Comparison of ENCODE assay signal across 25 cellular contexts in the genomic region with DNA sequence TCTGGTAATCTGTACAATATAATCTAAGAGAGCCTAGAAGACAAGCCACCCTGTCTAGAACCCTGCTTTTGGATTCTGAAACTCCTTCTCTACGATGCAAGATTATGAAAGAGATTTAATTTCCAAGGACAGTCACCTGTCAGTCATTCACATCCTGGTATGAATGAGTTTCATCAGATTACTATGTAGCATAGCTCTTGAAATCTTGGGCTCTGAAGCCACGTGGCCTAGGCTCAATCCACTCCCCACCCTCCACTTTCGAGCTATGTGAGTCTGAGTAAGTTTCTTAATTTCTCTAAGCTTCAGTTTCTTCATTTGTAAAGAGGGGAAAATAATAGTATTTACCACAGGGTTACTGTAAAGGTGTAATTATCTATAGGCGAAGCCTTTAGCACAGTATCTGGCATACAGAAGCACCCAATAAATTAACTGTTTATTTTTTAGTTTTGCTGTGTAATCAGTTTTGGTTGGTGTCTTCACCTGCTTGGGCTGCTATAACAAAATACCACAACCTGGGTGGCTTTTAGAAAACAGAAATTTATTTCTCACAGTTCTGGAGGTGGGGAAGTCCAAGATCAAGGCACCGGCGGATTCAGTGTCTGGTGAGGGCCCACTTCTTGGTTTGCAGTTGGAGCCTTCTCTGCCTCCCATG.
DNase-seq lines count a peak whose midpoint lies in the region; ATAC-seq and FAIRE-seq lines count a peak whose summit lies in the region.
"Had no signal": no experiment of that assay in that cellular context is flagged by ENCODE, and none has a peak within 500 bp of the region (broad histone marks: within the 10 kb centered on the region; RNA-seq: fewer than 3 reads in every experiment).

No MANE protein-coding gene starts in this region.

- peaks cover 16% of the 10 kb centered on the region for H3K36me3 Mint-ChIP-seq in activated CD4-positive, alpha-beta memory T cell treated with anti-CD3 and anti-CD28 coated beads for 36 hours
- H3K36me3 Mint-ChIP-seq in activated CD4-positive, alpha-beta memory T cell treated with anti-CD3 and anti-CD28 coated beads, Interleukin-2, amount 10 ng/mL, durations not matched to agents 7 days and 5 days (ENCODE audit: low read depth): peaks cover 3% of the 10 kb centered on the region
- H3K36me3 Mint-ChIP-seq in activated naive CD8-positive, alpha-beta T cell treated with anti-CD3 and anti-CD28 coated beads, Interleukin-2, amount 50 U/mL, for 24 hours (ENCODE audit: low read depth): peaks cover 12% of the 10 kb centered on the region
- H3K36me3 Mint-ChIP-seq: natural killer cell treated with Interleukin-12 subunit alpha and Interleukin-12 subunit beta and Interleukin-15 and Interleukin-18, amount 100 ng/mL, for 72 hours had no signal

- H3K9me3 Mint-ChIP-seq in activated CD4-positive, alpha-beta memory T cell treated with anti-CD3 and anti-CD28 coated beads for 36 hours: no peaks in the 10 kb centered on the region
- no peaks in the 10 kb centered on the region for H3K9me3 Mint-ChIP-seq in activated CD4-positive, alpha-beta memory T cell treated with anti-CD3 and anti-CD28 coated beads, Interleukin-2, amount 10 ng/mL, durations not matched to agents 7 days and 5 days
- H3K9me3 Mint-ChIP-seq in activated naive CD8-positive, alpha-beta T cell treated with anti-CD3 and anti-CD28 coated beads, Interleukin-2, amount 50 U/mL, for 24 hours: no peaks in the 10 kb centered on the region
- H3K9me3 Mint-ChIP-seq: dendritic cell treated with granulocyte-macrophage colony-stimulating factor and Interleukin-4, amounts not matched to agents 40 ng/mL and 50 ng/mL, for 4 days; natural killer cell treated with Interleukin-12 subunit alpha and Interleukin-12 subunit beta and Interleukin-15 and Interleukin-18, amount 100 ng/mL, for 72 hours had no signal

- H3K4me3 Mint-ChIP-seq in activated CD4-positive, alpha-beta memory T cell treated with anti-CD3 and anti-CD28 coated beads for 36 hours: no peak overlapping the region
- H3K4me3 Mint-ChIP-seq in activated CD4-positive, alpha-beta memory T cell treated with anti-CD3 and anti-CD28 coated beads, Interleukin-2, amount 10 ng/mL, durations not matched to agents 7 days and 5 days: no peak overlapping the region
- H3K4me3 Mint-ChIP-seq in activated naive CD8-positive, alpha-beta T cell treated with anti-CD3 and anti-CD28 coated beads, Interleukin-2, amount 50 U/mL, for 24 hours: no peak overlapping the region
- H3K4me3 Mint-ChIP-seq: B cell; dendritic cell treated with granulocyte-macrophage colony-stimulating factor and Interleukin-4, amounts not matched to agents 40 ng/mL and 50 ng/mL, for 4 days; natural killer cell treated with Interleukin-12 subunit alpha and Interleukin-12 subunit beta and Interleukin-15 and Interleukin-18, amount 100 ng/mL, for 72 hours had no signal

- peak; percentile 44 for ATAC-seq in activated naive CD8-positive, alpha-beta T cell treated with anti-CD3 and anti-CD28 coated beads, Interleukin-2, amount 50 U/mL, for 24 hours
- ATAC-seq in GM18520 (IDR thresholded peaks at IDR 0.05; ENCODE audit: unreplicated experiment): no peak
- ATAC-seq: left ventricle myocardium superior; natural killer cell treated with Interleukin-12 subunit alpha and Interleukin-12 subunit beta and Interleukin-15 and Interleukin-18, amount 100 ng/mL, for 72 hours had no signal

- intact Hi-C loops in activated CD4-positive, alpha-beta memory T cell treated with anti-CD3 and anti-CD28 coated beads for 36 hours (cut with micrococcal nuclease): loop anchor here (1.0 kb wide), 1 partner anchor 71 kb away; a partner anchor contains a TSS

- CTCF ChIA-PET in activated CD4-positive, alpha-beta memory T cell treated with anti-CD3 and anti-CD28 coated beads for 36 hours (lab: Charles Lee): interaction anchor here (1.2 to 1.4 kb wide), 2 partner anchors 34 to 71 kb away, joined by 7 to 10 read pairs; a partner anchor contains a TSS
- CTCF ChIA-PET in activated CD4-positive, alpha-beta memory T cell treated with anti-CD3 and anti-CD28 coated beads, Interleukin-2, amount 10 ng/mL, durations not matched to agents 7 days and 5 days (lab: Charles Lee): interaction anchor here (1.2 to 4.4 kb wide), 3 partner anchors 30 to 71 kb away, joined by 3 to 22 read pairs (median 7); a partner anchor contains a TSS

- peaks cover 56% of the 10 kb centered on the region for H3K4me1 Mint-ChIP-seq in activated CD4-positive, alpha-beta memory T cell treated with anti-CD3 and anti-CD28 coated beads for 36 hours (ENCODE audit: low read depth)
- H3K4me1 Mint-ChIP-seq in activated CD4-positive, alpha-beta memory T cell treated with anti-CD3 and anti-CD28 coated beads, Interleukin-2, amount 10 ng/mL, durations not matched to agents 7 days and 5 days: peaks cover 47% of the 10 kb centered on the region
- H3K4me1 Mint-ChIP-seq in activated naive CD8-positive, alpha-beta T cell treated with anti-CD3 and anti-CD28 coated beads, Interleukin-2, amount 50 U/mL, for 24 hours: peaks cover 49% of the 10 kb centered on the region

- DNase-seq in activated CD4-positive, alpha-beta memory T cell treated with anti-CD3 and anti-CD28 coated beads for 36 hours: peak; percentile 60
- DNase-seq in activated CD4-positive, alpha-beta memory T cell treated with anti-CD3 and anti-CD28 coated beads, Interleukin-2, amount 10 ng/mL, durations not matched to agents 7 days and 5 days: no peak
- peak; percentile 8 for DNase-seq in stimulated activated CD4-positive, alpha-beta T cell treated with anti-CD3 and anti-CD28 coated beads, Interleukin-4, amount 100 ng/mL, for 1 hour
- no peak for DNase-seq in stimulated activated CD4-positive, alpha-beta T cell treated with anti-CD3 and anti-CD28 coated beads, Interleukin-2, amount 100 ng/mL, for 24 hours
- no peak for DNase-seq in activated naive CD8-positive, alpha-beta T cell treated with anti-CD3 and anti-CD28 coated beads, Interleukin-2, amount 50 U/mL, for 24 hours
- DNase-seq in GM19239 (ENCODE audit: insufficient read length, low spot score): no peak
- no peak for DNase-seq in KG1 (lab: John Stamatoyannopoulos, UW)
- DNase-seq: activated CD4-positive, alpha-beta T cell treated with anti-CD3 and anti-CD28 coated beads for 1 hour; activated effector memory CD4-positive, alpha-beta T cell treated with anti-CD3 and anti-CD28 coated beads, Interleukin-2, amount 50 U/mL, for 16 hours; anterior cingulate cortex; COR-L47; left ventricle myocardium superior; midbrain; NCI-H1436 treated with DMSO at 0.1 percent for 48 hours; NCI-H510A treated with DMSO at 0.1 percent for 48 hours; retina; SJCRH30; transverse colon had no signal

- FAIRE-seq in GM19239 (lab: Jason Lieb, UNC): no peak
- FAIRE-seq: endometrium, H1, TTC549 had no signal

- POLR2A ChIA-PET in activated CD4-positive, alpha-beta memory T cell treated with anti-CD3 and anti-CD28 coated beads for 36 hours (lab: Charles Lee): interaction anchor here (0.6 to 1.8 kb wide), 4 partner anchors 9 to 465 kb away, joined by 3 to 9 read pairs (median 4); a partner anchor contains a TSS
- POLR2A ChIA-PET in activated CD4-positive, alpha-beta memory T cell treated with anti-CD3 and anti-CD28 coated beads, Interleukin-2, amount 10 ng/mL, durations not matched to agents 7 days and 5 days (lab: Charles Lee): interaction anchor here (0.6 to 2.8 kb wide), 4 partner anchors 24 to 1093 kb away, joined by 3 to 16 read pairs (median 3); a partner anchor contains a TSS

- no peaks in the 10 kb centered on the region for H3K27me3 Mint-ChIP-seq in activated CD4-positive, alpha-beta memory T cell treated with anti-CD3 and anti-CD28 coated beads for 36 hours
- no peaks in the 10 kb centered on the region for H3K27me3 Mint-ChIP-seq in activated CD4-positive, alpha-beta memory T cell treated with anti-CD3 and anti-CD28 coated beads, Interleukin-2, amount 10 ng/mL, durations not matched to agents 7 days and 5 days
- H3K27me3 Mint-ChIP-seq in activated naive CD8-positive, alpha-beta T cell treated with anti-CD3 and anti-CD28 coated beads, Interleukin-2, amount 50 U/mL, for 24 hours: no peaks in the 10 kb centered on the region
- H3K27me3 Mint-ChIP-seq: natural killer cell treated with Interleukin-12 subunit alpha and Interleukin-12 subunit beta and Interleukin-15 and Interleukin-18, amount 100 ng/mL, for 72 hours had no signal

- H3K27ac Mint-ChIP-seq in activated CD4-positive, alpha-beta memory T cell treated with anti-CD3 and anti-CD28 coated beads for 36 hours: peak overlapping the region; percentile 58
- H3K27ac Mint-ChIP-seq in activated CD4-positive, alpha-beta memory T cell treated with anti-CD3 and anti-CD28 coated beads, Interleukin-2, amount 10 ng/mL, durations not matched to agents 7 days and 5 days: no peak overlapping the region
- no peak overlapping the region for H3K27ac Mint-ChIP-seq in activated naive CD8-positive, alpha-beta T cell treated with anti-CD3 and anti-CD28 coated beads, Interleukin-2, amount 50 U/mL, for 24 hours
- H3K27ac Mint-ChIP-seq: B cell; dendritic cell treated with granulocyte-macrophage colony-stimulating factor and Interleukin-4, amounts not matched to agents 40 ng/mL and 50 ng/mL, for 4 days had no signal

Comparison
In these comparisons a context has a peak if more than half of its experiments do, and no peak if none do; other contexts are left out.
1. DNase-seq: peak in activated CD4-positive, alpha-beta memory T cell treated with anti-CD3 and anti-CD28 coated beads for 36 hours (single experiment) and stimulated activated CD4-positive, alpha-beta T cell treated with anti-CD3 and anti-CD28 coated beads, Interleukin-4, amount 100 ng/mL, for 1 hour (single experiment); none in activated CD4-positive, alpha-beta memory T cell treated with anti-CD3 and anti-CD28 coated beads, Interleukin-2, amount 10 ng/mL, durations not matched to agents 7 days and 5 days (single experiment), stimulated activated CD4-positive, alpha-beta T cell treated with anti-CD3 and anti-CD28 coated beads, Interleukin-2, amount 100 ng/mL, for 24 hours (0 of 2), activated naive CD8-positive, alpha-beta T cell treated with anti-CD3 and anti-CD28 coated beads, Interleukin-2, amount 50 U/mL, for 24 hours (single experiment), GM19239 (single experiment) and KG1 (single experiment).